24 cellular contexts compared by ENCODE assay signal in genomic region chrX:13863326-13863725, GRCh38. TPM values are rescaled to one million over a fixed set of nuclear protein-coding genes. Genes with fewer than 3 reads are reported as not detected.
A peak's percentile ranks its signal among the peaks of the same experiment; 100 is the strongest.
DNase-seq lines count a peak whose midpoint lies in the region; ATAC-seq, FAIRE-seq and TF ChIP-seq lines count a peak whose summit lies in the region.
"Had no signal": no experiment of that assay in that cellular context is flagged by ENCODE, and none has a peak within 500 bp of the region (broad histone marks: within the 10 kb centered on the region; RNA-seq: fewer than 3 reads in every experiment).

No MANE protein-coding gene starts in this region.

- TF ChIP-seq CTCF in choroid plexus epithelial cell (conservative IDR thresholded peaks at IDR 0.05; ENCODE audit: low read depth, low read length) (no peak), osteoblast (IDR thresholded peaks at IDR 0.05; ENCODE audit: extremely low read depth, low read depth, low read length) (no peak), stomach (IDR thresholded peaks at IDR 0.05) (no peak)

- FAIRE-seq in GM18507 (lab: Jason Lieb, UNC), result peak; percentile 65
- FAIRE-seq: RCC 7860 had no signal

- TF ChIP-seq EP300 in stomach (IDR thresholded peaks at IDR 0.05), result no peak

- H2BK15ac ChIP-seq in mesendoderm (replicated peaks; ENCODE audit: low read depth), result no peak overlapping the region

- H3K56ac ChIP-seq in mesendoderm (ENCODE audit: low read length), result no peak overlapping the region

- peaks cover 6% of the 10 kb centered on the region for H3K27me3 ChIP-seq in osteoblast (ENCODE audit: insufficient read depth, low read length)
- H3K27me3 ChIP-seq in stomach, result no peaks in the 10 kb centered on the region
- H3K27me3 ChIP-seq in mesendoderm (ENCODE audit: insufficient read depth, low read length, poor library complexity), result no peaks in the 10 kb centered on the region
- H3K27me3 ChIP-seq: body of pancreas, sigmoid colon had no signal

- H4K5ac ChIP-seq in mesendoderm (ENCODE audit: low read length), result no peak overlapping the region

- no peak for TF ChIP-seq POLR2A in stomach (IDR thresholded peaks at IDR 0.05)

- no peak overlapping the region for H3K4ac ChIP-seq in mesendoderm (ENCODE audit: low read depth, low read length)

- no peak overlapping the region for H2BK5ac ChIP-seq in mesendoderm (ENCODE audit: low read length)

- no peak overlapping the region for H3K18ac ChIP-seq in mesendoderm (ENCODE audit: low read length)

- intact Hi-C loops in stomach (cut with DNase I; ENCODE audit: low total_unique reads), result no loop called here

- no peak overlapping the region for H3K9ac ChIP-seq in mesendoderm (ENCODE audit: low read length)
- H3K9ac ChIP-seq: SK-N-SH had no signal

- ATAC-seq in HG03460 (IDR thresholded peaks at IDR 0.05; ENCODE audit: unreplicated experiment), result no peak
- ATAC-seq: body of pancreas; naive thymus-derived CD8-positive, alpha-beta T cell; stimulated activated memory B cell treated with anti-CD40 and anti-IgM and Interleukin-4, amounts not matched to agents 10 μg/mL and 1 μg/mL and 100 μg/mL, for 72 hours had no signal

- H3K79me1 ChIP-seq in mesendoderm (ENCODE audit: low read length), result no peaks in the 10 kb centered on the region

- H4K8ac ChIP-seq in mesendoderm (ENCODE audit: low read depth, low read length), result no peak overlapping the region

- H3K23ac ChIP-seq in mesendoderm (ENCODE audit: low read length), result no peak overlapping the region

- 29 to 57% (median 51%) methylated on average over 3 of the region's 3 CpGs for WGBS in stomach, 5 donors
- no CpG with 5 or more reads among the region's 3 CpGs for WGBS in mesendoderm (ENCODE audit: extremely low coverage, insufficient coverage, low lambda C conversion rate)

- no peak overlapping the region for H3K27ac ChIP-seq in osteoblast (ENCODE audit: low read depth, low read length)
- H3K27ac ChIP-seq in stomach, result no peak overlapping the region
- H3K27ac ChIP-seq in mesendoderm (ENCODE audit: low read depth, low read length), result no peak overlapping the region
- H3K27ac ChIP-seq: body of pancreas, sigmoid colon had no signal

- H2BK120ac ChIP-seq in mesendoderm (ENCODE audit: low read depth, low read length), result no peak overlapping the region

- H3K36me3 ChIP-seq in osteoblast (ENCODE audit: insufficient read depth, low read length) (no peaks in the 10 kb centered on the region), stomach (no peaks in the 10 kb centered on the region), mesendoderm (ENCODE audit: control insufficient read depth, insufficient read depth, low read length) (no peaks in the 10 kb centered on the region)
- H3K36me3 ChIP-seq: sigmoid colon had no signal

- no peak overlapping the region for H2AK5ac ChIP-seq in mesendoderm (ENCODE audit: low read length)

- H3K9me3 ChIP-seq in osteoblast (ENCODE audit: low read depth, low read length), result no peaks in the 10 kb centered on the region
- H3K9me3 ChIP-seq in stomach, result no peaks in the 10 kb centered on the region
- H3K9me3 ChIP-seq: body of pancreas, sigmoid colon, SK-N-SH had no signal

- no peak overlapping the region for H3K4me2 ChIP-seq in osteoblast (ENCODE audit: insufficient read depth, low read length)
- H3K4me2 ChIP-seq in mesendoderm (ENCODE audit: low read length), result no peak overlapping the region
- H3K4me2 ChIP-seq: SK-N-SH had no signal

- no peak overlapping the region for H3K4me3 ChIP-seq in choroid plexus epithelial cell (ENCODE audit: low read depth, low read length)
- H3K4me3 ChIP-seq in osteoblast (ENCODE audit: insufficient read depth, low read length), result no peak overlapping the region
- no peak overlapping the region for H3K4me3 ChIP-seq in stomach
- no peak overlapping the region for H3K4me3 ChIP-seq in mesendoderm (ENCODE audit: low read length)
- H3K4me3 ChIP-seq: body of pancreas, sigmoid colon had no signal

- H3K4me1 ChIP-seq in osteoblast (ENCODE audit: insufficient read depth, low read length) (peaks cover 6% of the 10 kb centered on the region), stomach (no peaks in the 10 kb centered on the region), mesendoderm (ENCODE audit: control insufficient read depth, low read depth, low read length) (no peaks in the 10 kb centered on the region)
- H3K4me1 ChIP-seq: body of pancreas, sigmoid colon had no signal

- H3K79me2 ChIP-seq in osteoblast (ENCODE audit: insufficient read depth, low read length) (no peaks in the 10 kb centered on the region), mesendoderm (ENCODE audit: control insufficient read depth, insufficient read depth, low read length) (no peaks in the 10 kb centered on the region)

- DNase-seq in GM18507 (ENCODE audit: extremely low spot score, insufficient read length, low read depth) (no peak), RPMI8226 (peak; percentile 60), choroid plexus epithelial cell (ENCODE audit: low read depth) (peak; percentile 28), osteoblast (ENCODE audit: insufficient read length, low spot score, missing footprints) (no peak), stomach (no peak), mesendoderm (no peak), 8988T (no peak)
- DNase-seq: activated naive CD4-positive, alpha-beta T cell treated with anti-CD3 and anti-CD28 coated beads, Interleukin-2, amount 10 ng/mL, durations not matched to agents 7 days and 5 days; activated T-cell treated with anti-CD3 and anti-CD28 coated beads, Interleukin-2, amount 50 U/mL, for 48 hours; body of pancreas; CD4-positive, alpha-beta memory T cell; erythroblast; GF-D8; GOT3; KBM-7; naive thymus-derived CD8-positive, alpha-beta T cell; NCI-H187 treated with DMSO at 0.1 percent for 48 hours; posterior cingulate gyrus; sigmoid colon; SK-N-SH; trophoblast cell had no signal

- no peaks in the 10 kb centered on the region for H4K20me1 ChIP-seq in osteoblast (ENCODE audit: insufficient read depth, low read length)

- peak overlapping the region; percentile 70 for H2AFZ ChIP-seq in osteoblast (ENCODE audit: low read length)

RNA-seq across cellular contexts. Expression of gene GPM6B, which starts 46.4 kb away (rescaled TPM):
- total RNA-seq in osteoblast, result 1.1 and 1.8 TPM in 2 replicates
- total RNA-seq in stomach, result 10 to 100 TPM in 4 of 5 donors, under 1 TPM in 1; 0.29 to 67.9 (median 11.2) TPM
- polyA plus RNA-seq in stomach, result 1 to 10 TPM; 1.1 to 5.8 (median 3.1) TPM
- polyA plus RNA-seq in mesendoderm (2013, experiment 1 of 2), result 38.1 TPM
- 37.4 TPM for polyA plus RNA-seq in mesendoderm (2013, experiment 2 of 2)
- total RNA-seq: CD4-positive, alpha-beta memory T cell; naive thymus-derived CD8-positive, alpha-beta T cell had no signal

Comparison
In these comparisons a context has a peak if more than half of its experiments do, and no peak if none do; other contexts are left out.
1. DNase-seq: peak in RPMI8226 (single experiment) and choroid plexus epithelial cell (single experiment); none in GM18507 (single experiment), osteoblast (single experiment), stomach (single experiment), mesendoderm (single experiment) and 8988T (single experiment).